30 cellular contexts compared by ENCODE assay signal in genomic region chr22:19727310-19728150, GRCh38. TPM values are rescaled to one million over a fixed set of nuclear protein-coding genes. Genes with fewer than 3 reads are reported as not detected.
"Had no signal": no experiment of that assay in that cellular context is flagged by ENCODE, and none has a peak within 500 bp of the region (broad histone marks: within the 10 kb centered on the region; RNA-seq: fewer than 3 reads in every experiment).

No MANE protein-coding gene starts in this region.

- H3K36me3 Mint-ChIP-seq: activated CD4-positive, alpha-beta memory T cell treated with anti-CD3 and anti-CD28 coated beads for 36 hours; naive thymus-derived CD8-positive, alpha-beta T cell had no signal

- H3K36me3 ChIP-seq: ovary had no signal

- H3K4me3 ChIP-seq: heart left ventricle, ovary, skin epidermis, thoracic aorta, upper lobe of left lung, vagina had no signal

- DNase-seq: activated CD4-positive, alpha-beta memory T cell treated with anti-CD3 and anti-CD28 coated beads for 36 hours; activated CD4-positive, alpha-beta T cell treated with anti-CD3 and anti-CD28 coated beads, Interleukin-2, amount 10 ng/mL, durations not matched to agents 24 days and 14 days; activated CD4-positive, CD25-positive, alpha-beta regulatory T cell treated with anti-CD3 and anti-CD28 coated beads, Interleukin-2, amount 50 U/mL, for 72 hours; activated gamma-delta T cell treated with Interleukin-2 at 50 U/mL for 16 hours; activated naive CD4-positive, alpha-beta T cell treated with anti-CD3 and anti-CD28 coated beads, Interleukin-2, amount 50 U/mL, for 16 hours; activated T-cell treated with anti-CD3 and anti-CD28 coated beads, Interleukin-2, amount 50 U/mL, for 4 hours; amniotic stem cell; brain microvascular endothelial cell; cortex of kidney; effector memory CD8-positive, alpha-beta T cell; heart left ventricle; midbrain; naive thymus-derived CD8-positive, alpha-beta T cell; ovary; stimulated activated CD4-positive, alpha-beta T cell treated with anti-CD3 and anti-CD28 coated beads, Interleukin-12 subunit alpha, Interleukin-12 subunit beta, amount 100 ng/mL, for 4 hours; stimulated activated CD4-positive, alpha-beta T cell treated with anti-CD3 and anti-CD28 coated beads, Interleukin-4, amount 100 ng/mL, for 1 hour; stimulated activated naive CD8-positive, alpha-beta T cell treated with anti-CD3 and anti-CD28 coated beads, Interleukin-15, Interleukin-2, amounts not matched to agents 100 U/mL and 50 U/mL, for 24 hours; T1000 had no signal

- H3K4me3 Mint-ChIP-seq: activated CD4-positive, alpha-beta memory T cell treated with anti-CD3 and anti-CD28 coated beads for 36 hours; activated CD4-positive, alpha-beta T cell treated with anti-CD3 and anti-CD28 coated beads, Interleukin-2, amount 10 ng/mL, durations not matched to agents 24 days and 14 days; activated T-cell treated with anti-CD3 and anti-CD28 coated beads, Interleukin-2, amount 50 U/mL, for 4 hours; activated T-helper 17 cell treated with anti-CD3 and anti-CD28 coated beads, Interleukin-2, amount 50 U/mL, for 72 hours; effector memory CD8-positive, alpha-beta T cell; T-helper 1 cell treated with Interleukin-12 subunit alpha and Interleukin-12 subunit beta and Interleukin-4 antibody, amounts not matched to agents 30 μg/mL and 1 μg/mL, for 36 hours had no signal

- H3K27ac Mint-ChIP-seq: activated CD4-positive, alpha-beta memory T cell treated with anti-CD3 and anti-CD28 coated beads for 36 hours; activated CD4-positive, alpha-beta T cell treated with anti-CD3 and anti-CD28 coated beads, Interleukin-2, amount 10 ng/mL, durations not matched to agents 24 days and 14 days; activated T-helper 17 cell treated with anti-CD3 and anti-CD28 coated beads, Interleukin-2, amount 50 U/mL, for 72 hours; effector memory CD8-positive, alpha-beta T cell; progenitor cell of endocrine pancreas; T-helper 1 cell treated with Interleukin-12 subunit alpha and Interleukin-12 subunit beta and Interleukin-4 antibody, amounts not matched to agents 30 μg/mL and 1 μg/mL, for 36 hours had no signal

- H3K9me3 Mint-ChIP-seq: activated CD4-positive, alpha-beta memory T cell treated with anti-CD3 and anti-CD28 coated beads for 36 hours; activated CD4-positive, alpha-beta T cell treated with anti-CD3 and anti-CD28 coated beads, Interleukin-2, amount 10 ng/mL, durations not matched to agents 24 days and 14 days; activated T-cell treated with anti-CD3 and anti-CD28 coated beads, Interleukin-2, amount 50 U/mL, for 4 hours; activated T-helper 17 cell treated with anti-CD3 and anti-CD28 coated beads, Interleukin-2, amount 50 U/mL, for 72 hours; effector memory CD8-positive, alpha-beta T cell; naive thymus-derived CD8-positive, alpha-beta T cell; T-helper 1 cell treated with Interleukin-12 subunit alpha and Interleukin-12 subunit beta and Interleukin-4 antibody, amounts not matched to agents 30 μg/mL and 1 μg/mL, for 36 hours had no signal

- H3K27me3 ChIP-seq: brain microvascular endothelial cell, ovary, vagina had no signal

- H3K27ac ChIP-seq: brain microvascular endothelial cell, heart left ventricle, neutrophil, ovary, skin epidermis, thoracic aorta, upper lobe of left lung, vagina had no signal

- ATAC-seq: activated T-cell treated with anti-CD3 and anti-CD28 coated beads, Interleukin-2, amount 50 U/mL, for 4 hours; activated T-helper 17 cell treated with anti-CD3 and anti-CD28 coated beads, Interleukin-2, amount 50 U/mL, for 72 hours; effector memory CD8-positive, alpha-beta T cell; heart left ventricle; naive thymus-derived CD8-positive, alpha-beta T cell; sciatic nerve; stimulated activated naive CD8-positive, alpha-beta T cell treated with anti-CD3 and anti-CD28 coated beads, Interleukin-15, Interleukin-2, amounts not matched to agents 100 U/mL and 50 U/mL, for 24 hours had no signal

- H3K9me3 ChIP-seq: heart left ventricle, neutrophil, ovary, thoracic aorta, upper lobe of left lung, vagina had no signal

RNA-seq across cellular contexts. Expression of gene GP1BB, which starts 4.2 kb away (rescaled TPM):
- total RNA-seq: activated CD4-positive, alpha-beta memory T cell treated with anti-CD3 and anti-CD28 coated beads for 36 hours; activated CD4-positive, alpha-beta T cell treated with anti-CD3 and anti-CD28 coated beads, Interleukin-2, amount 10 ng/mL, durations not matched to agents 24 days and 14 days; activated T-helper 17 cell treated with anti-CD3 and anti-CD28 coated beads, Interleukin-2, amount 50 U/mL, for 72 hours; renal cortical epithelial cell had no signal
- polyA plus RNA-seq: naive thymus-derived CD8-positive, alpha-beta T cell had no signal

RNA-seq across cellular contexts. Expression of gene TBX1, which starts 33.0 kb away (rescaled TPM):
- total RNA-seq: activated CD4-positive, alpha-beta memory T cell treated with anti-CD3 and anti-CD28 coated beads for 36 hours; activated CD4-positive, alpha-beta T cell treated with anti-CD3 and anti-CD28 coated beads, Interleukin-2, amount 10 ng/mL, durations not matched to agents 24 days and 14 days; activated T-cell treated with anti-CD3 and anti-CD28 coated beads, Interleukin-2, amount 50 U/mL, for 4 hours; activated T-helper 17 cell treated with anti-CD3 and anti-CD28 coated beads, Interleukin-2, amount 50 U/mL, for 72 hours; fibroblast of lung; kidney epithelial cell; naive thymus-derived CD8-positive, alpha-beta T cell had no signal
- polyA plus RNA-seq: fibroblast of lung; naive thymus-derived CD8-positive, alpha-beta T cell had no signal
